Comparison of ENCODE assay signal across 9 cellular contexts in the genomic region with DNA sequence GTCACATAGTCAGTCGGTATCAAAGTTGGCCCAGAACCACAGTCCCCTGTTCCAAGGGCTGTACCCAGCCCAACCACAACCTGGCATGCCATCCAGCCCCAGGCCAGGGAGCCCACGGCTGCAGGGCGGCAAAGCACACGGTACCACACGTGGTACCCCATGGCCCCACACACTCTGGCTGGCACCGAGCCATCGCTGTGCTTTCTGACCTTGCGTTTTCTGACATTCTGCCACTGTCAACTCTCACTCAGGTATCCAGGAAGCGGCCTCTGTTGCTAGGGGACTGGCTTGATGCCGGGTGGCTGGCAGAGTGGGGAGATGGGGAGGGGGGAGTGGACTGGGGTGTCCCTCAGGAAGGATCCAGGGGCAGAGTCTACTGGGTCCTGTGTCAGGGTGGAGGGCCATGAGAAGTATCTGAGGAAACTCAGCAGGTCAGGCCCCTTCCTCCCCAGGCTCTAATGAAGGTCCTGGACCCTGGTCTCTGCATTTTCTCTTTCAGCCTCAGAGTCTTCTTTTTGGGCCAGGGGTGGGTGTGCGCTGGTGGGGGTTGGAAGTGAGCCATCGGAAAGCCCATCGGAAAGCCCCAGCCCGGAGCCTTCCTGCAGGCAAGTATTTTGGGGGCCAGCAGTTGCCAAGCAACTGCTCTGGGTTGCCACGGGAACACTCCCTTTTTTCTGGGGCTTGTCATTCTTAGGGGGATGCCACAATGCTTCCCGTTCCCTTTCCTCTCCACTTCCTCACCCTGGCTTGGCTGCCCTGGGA. TPM values are rescaled to one million over a fixed set of nuclear protein-coding genes. Genes with fewer than 3 reads are reported as not detected.
DNase-seq lines count a peak whose midpoint lies in the region; ATAC-seq and TF ChIP-seq lines count a peak whose summit lies in the region.
"Had no signal": no experiment of that assay in that cellular context is flagged by ENCODE, and none has a peak within 500 bp of the region (broad histone marks: within the 10 kb centered on the region; RNA-seq: fewer than 3 reads in every experiment).

No MANE protein-coding gene starts in this region.

- H3K4me1 ChIP-seq in left ventricle myocardium inferior (peaks cover 87% of the 10 kb centered on the region), endodermal cell (ENCODE audit: control insufficient read depth, insufficient read depth, low read length) (peaks cover 9% of the 10 kb centered on the region), HAP-1 (peaks cover 7% of the 10 kb centered on the region)

- H3K4me3 ChIP-seq in left ventricle myocardium inferior (no peak overlapping the region), endodermal cell (ENCODE audit: low read length) (no peak overlapping the region), HAP-1 (no peak overlapping the region)

- H3K36me3 ChIP-seq in left ventricle myocardium inferior (no peaks in the 10 kb centered on the region), endodermal cell (ENCODE audit: control insufficient read depth, insufficient read depth, low read length) (peaks cover 5% of the 10 kb centered on the region), HAP-1 (replicated peaks) (peaks cover under 1% of the 10 kb centered on the region; the same call in 1 of the 2 replicates)

- no peaks in the 10 kb centered on the region for H3K27me3 Mint-ChIP-seq in endodermal cell (ENCODE audit: insufficient read depth)

- H3K36me3 Mint-ChIP-seq in endodermal cell (ENCODE audit: low read depth) = peaks cover under 1% of the 10 kb centered on the region

- TF ChIP-seq CTCF in left ventricle myocardium inferior (IDR thresholded peaks at IDR 0.05; ENCODE audit: borderline replicate concordance) (no peak), endodermal cell (conservative IDR thresholded peaks at IDR 0.05) (no peak)

- no peak overlapping the region for H3K4me3 Mint-ChIP-seq in endodermal cell

- H3K27me3 ChIP-seq in left ventricle myocardium inferior (ENCODE audit: low read depth) (no peaks in the 10 kb centered on the region), endodermal cell (ENCODE audit: control insufficient read depth, insufficient read depth, low read length, poor library complexity, severe bottlenecking) (no peaks in the 10 kb centered on the region), HAP-1 (ENCODE audit: low read depth) (no peaks in the 10 kb centered on the region)

- intact Hi-C loops in left ventricle myocardium inferior (cut with micrococcal nuclease) = loop anchor here (10.0 kb wide), 1 partner anchor 107 kb away; a partner anchor contains a TSS

- peak; percentile 23 for DNase-seq in NCI-H2081 treated with DMSO at 0.1 percent for 48 hours (lab: John Stamatoyannopoulos, UW)
- DNase-seq in activated T-cell treated with anti-CD3 and anti-CD28 coated beads for 4 hours = peak; percentile 55
- DNase-seq in left ventricle myocardium inferior = peak; percentile 79
- peak; percentile 73 for DNase-seq in stimulated activated naive CD8-positive, alpha-beta T cell treated with anti-CD3 and anti-CD28 coated beads, Interleukin-15, Interleukin-2, amounts not matched to agents 100 U/mL and 50 U/mL, for 24 hours
- no peak for DNase-seq in endodermal cell
- DNase-seq in HAP-1 (ENCODE audit: low spot score in 2 of 2) = no peak
- DNase-seq: NCI-H2171 had no signal

- 93 to 95% methylated on average over 4 to 16 of the region's 16 CpGs for WGBS in endodermal cell (ENCODE audit: insufficient coverage in 1 of 2, insufficient read length in 1 of 2), 2 experiments

- peak overlapping the region; percentile 95 for H3K27ac ChIP-seq in left ventricle myocardium inferior (replicated peaks)
- H3K27ac ChIP-seq in endodermal cell (ENCODE audit: low read depth, low read length) = no peak overlapping the region

- peak; percentile 26 for ATAC-seq in stimulated activated naive CD8-positive, alpha-beta T cell treated with anti-CD3 and anti-CD28 coated beads, Interleukin-15, Interleukin-2, amounts not matched to agents 100 U/mL and 50 U/mL, for 24 hours
- no peak for ATAC-seq in GM21737 (IDR thresholded peaks at IDR 0.05; ENCODE audit: unreplicated experiment)
- no peak for ATAC-seq in HG03565 (IDR thresholded peaks at IDR 0.05; ENCODE audit: unreplicated experiment)

- in situ Hi-C loops in HAP-1 (cut with MboI; ENCODE audit: low sequenced_read_pairs) = no loop called here

- H3K9me3 ChIP-seq in left ventricle myocardium inferior (replicated peaks) (no peaks in the 10 kb centered on the region), endodermal cell (ENCODE audit: control insufficient read depth, low read length) (no peaks in the 10 kb centered on the region), HAP-1 (no peaks in the 10 kb centered on the region)

- no peak overlapping the region for H3K27ac Mint-ChIP-seq in endodermal cell

- peaks cover 10% of the 10 kb centered on the region for H3K4me1 Mint-ChIP-seq in endodermal cell

- no peaks in the 10 kb centered on the region for H3K9me3 Mint-ChIP-seq in endodermal cell

- no peak overlapping the region for H3K9ac ChIP-seq in endodermal cell (ENCODE audit: extremely low read depth, low read length, poor library complexity, severe bottlenecking)

RNA-seq across cellular contexts. Expression of a gene that starts 21.0 kb away (rescaled TPM):
- 24.6 TPM for total RNA-seq in left ventricle myocardium inferior
- 10 to 100 TPM; 28.0 to 30.7 TPM for total RNA-seq in endodermal cell
- polyA plus RNA-seq in endodermal cell (2013, experiment 1 of 2) = 79.9 TPM
- 71.6 TPM for polyA plus RNA-seq in endodermal cell (2013, experiment 2 of 2)

RNA-seq across cellular contexts. Expression of a gene that starts 21.7 kb away (rescaled TPM):
- 6.3 TPM for total RNA-seq in left ventricle myocardium inferior
- total RNA-seq in endodermal cell = 10 to 100 TPM; 28.2 to 29.1 TPM
- 7.5 TPM for polyA plus RNA-seq in endodermal cell (2013, experiment 1 of 2)
- polyA plus RNA-seq in endodermal cell (2013, experiment 2 of 2) = 7.8 TPM

Comparison
In these comparisons a context has a peak if more than half of its experiments do, and no peak if none do; other contexts are left out.
1. DNase-seq: peak in NCI-H2081 treated with DMSO at 0.1 percent for 48 hours (single experiment), activated T-cell treated with anti-CD3 and anti-CD28 coated beads for 4 hours (single experiment), left ventricle myocardium inferior (single experiment) and stimulated activated naive CD8-positive, alpha-beta T cell treated with anti-CD3 and anti-CD28 coated beads, Interleukin-15, Interleukin-2, amounts not matched to agents 100 U/mL and 50 U/mL, for 24 hours (single experiment); none in endodermal cell (single experiment) and HAP-1 (0 of 2).